8 cellular contexts compared by ENCODE assay signal in the genomic region with DNA sequence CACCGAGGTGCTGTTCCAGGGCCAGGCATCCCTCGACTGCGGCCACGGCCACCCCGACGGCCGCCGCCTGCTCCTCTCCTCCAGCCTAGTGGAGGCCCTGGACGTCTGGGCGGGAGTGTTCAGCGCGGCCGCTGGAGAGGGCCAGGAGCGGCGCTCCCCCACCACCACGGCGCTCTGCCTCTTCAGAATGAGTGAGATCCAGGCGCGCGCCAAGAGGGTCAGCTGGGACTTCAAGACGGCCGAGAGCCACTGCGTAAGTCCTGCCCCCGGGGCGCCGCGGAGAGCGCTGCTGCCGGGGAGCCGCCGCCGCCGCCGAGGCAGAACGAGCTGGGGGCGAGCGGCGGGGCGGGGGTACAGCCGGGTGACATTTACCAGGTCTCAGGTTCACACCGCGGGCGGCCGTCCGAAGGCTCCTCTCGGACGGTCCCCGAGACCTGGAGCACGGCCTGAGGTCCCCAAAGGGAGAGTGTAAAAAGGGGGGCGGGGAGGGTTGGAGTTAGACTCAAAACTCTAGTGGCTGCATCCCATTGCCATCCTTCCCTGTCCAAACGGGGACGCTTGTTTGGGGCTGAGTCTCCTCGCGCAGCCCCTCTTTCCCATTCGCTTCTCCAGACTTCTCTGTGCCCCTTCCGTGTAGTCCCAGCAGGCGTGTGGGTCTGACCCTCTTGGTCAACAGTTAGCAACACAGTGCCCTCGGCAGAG. TPM values are rescaled to one million over a fixed set of nuclear protein-coding genes. Genes with fewer than 3 reads are reported as not detected.
DNase-seq lines count a peak whose midpoint lies in the region; ATAC-seq and TF ChIP-seq lines count a peak whose summit lies in the region.

No MANE protein-coding gene starts in this region.

- CTCF ChIA-PET in Caco-2 (lab: Charles Lee), result interaction anchor here (0.6 to 1.2 kb wide), 3 partner anchors 34 to 48 kb away, joined by 3 to 5 read pairs (median 3); no protein-coding TSS in a partner anchor

- no peaks in the 10 kb centered on the region for H3K36me3 ChIP-seq in Caco-2 (ENCODE audit: control insufficient read depth, insufficient read depth, low read length)
- H3K36me3 ChIP-seq in breast epithelium, result no peaks in the 10 kb centered on the region
- no peaks in the 10 kb centered on the region for H3K36me3 ChIP-seq in right lobe of liver
- no peaks in the 10 kb centered on the region for H3K36me3 ChIP-seq in suprapubic skin

- WGBS in right lobe of liver (ENCODE audit: insufficient coverage, low coverage, low lambda C conversion rate, missing lambda C conversion rate), result 2% methylated on average over 7 of the region's 58 CpGs
- 4% methylated on average over 13 of the region's 58 CpGs for WGBS in suprapubic skin

- TF ChIP-seq EP300 in suprapubic skin (IDR thresholded peaks at IDR 0.05), result no peak

- BruUV-seq in Caco-2 (replicated peaks; lab: Mats Ljungman, UMichigan), result TSS peak; percentile 44

- peaks cover 35% of the 10 kb centered on the region for H3K4me1 Mint-ChIP-seq in Caco-2 (ENCODE audit: low read depth, unreplicated experiment)

- peak in 1 of 2 experiments; percentile 62 for DNase-seq in Caco-2
- peak; percentile 27 for DNase-seq in NCI-H128 (lab: John Stamatoyannopoulos, UW; ENCODE audit: unreplicated experiment)
- no peak for DNase-seq in breast epithelium (ENCODE audit: low spot score in 2 of 2)
- peak in 2 of 3 donors; percentile 49 to 52 for DNase-seq in right lobe of liver
- peak in 1 of 2 donors; percentile 57 for DNase-seq in suprapubic skin (ENCODE audit: low spot score in 2 of 2)
- no peak for DNase-seq in NCI-H2171 (lab: John Stamatoyannopoulos, UW)
- no peak for DNase-seq in SHP77 (lab: John Stamatoyannopoulos, UW)

- no peaks in the 10 kb centered on the region for H3K27me3 Mint-ChIP-seq in Caco-2 (ENCODE audit: insufficient read depth, unreplicated experiment)

- H3K4me1 ChIP-seq in Caco-2 (peaks cover 47% of the 10 kb centered on the region), breast epithelium (peaks cover 0 to 7% of the 10 kb centered on the region in 2 donors), right lobe of liver (peaks cover 0 to 44% (median 15%) of the 10 kb centered on the region in 4 donors), suprapubic skin (peaks cover 37% of the 10 kb centered on the region)

- H3K4me3 Mint-ChIP-seq in Caco-2 (ENCODE audit: unreplicated experiment), result peak overlapping the region; percentile 88

- H3K27me3 ChIP-seq in Caco-2 (replicated peaks; ENCODE audit: control insufficient read depth, insufficient read depth, low read length), result no peaks in the 10 kb centered on the region
- H3K27me3 ChIP-seq in breast epithelium, result peaks cover 0 to 17% of the 10 kb centered on the region in 2 donors
- H3K27me3 ChIP-seq in right lobe of liver, result no peaks in the 10 kb centered on the region
- H3K27me3 ChIP-seq in suprapubic skin, result peaks cover 67% of the 10 kb centered on the region

- TF ChIP-seq POLR2A in breast epithelium (IDR thresholded peaks at IDR 0.05) (no peak), right lobe of liver (IDR thresholded peaks at IDR 0.05) (no peak), suprapubic skin (IDR thresholded peaks at IDR 0.05) (no peak)

- ATAC-seq in GM21367 (IDR thresholded peaks at IDR 0.05; ENCODE audit: unreplicated experiment), result peak; percentile 4
- ATAC-seq in right lobe of liver, result peak in 1 of 4 donors; percentile 2

- H3K27ac Mint-ChIP-seq in Caco-2 (ENCODE audit: unreplicated experiment), result peak overlapping the region; percentile 47

- no peaks in the 10 kb centered on the region for H3K9me3 Mint-ChIP-seq in Caco-2 (ENCODE audit: unreplicated experiment)

- POLR2A ChIA-PET in Caco-2 (lab: Charles Lee), result interaction anchor here (2.6 kb wide), 1 partner anchor 34 kb away, joined by 12 read pairs; no protein-coding TSS in a partner anchor

- H3K27ac ChIP-seq in breast epithelium (peak overlapping the region; percentile 33 to 63), right lobe of liver (peak overlapping the region in 2 of 3 donors; percentile 49 to 92), suprapubic skin (no peak overlapping the region)

- H3K9me3 ChIP-seq in Caco-2 (no peaks in the 10 kb centered on the region), breast epithelium (no peaks in the 10 kb centered on the region), right lobe of liver (no peaks in the 10 kb centered on the region), suprapubic skin (no peaks in the 10 kb centered on the region)

- no peak for TF ChIP-seq CTCF in Caco-2 (IDR thresholded peaks at IDR 0.05; ENCODE audit: insufficient read depth in 1 of 2, low read depth in 1 of 2, low read length in 1 of 2, severe bottlenecking in 1 of 2, unreplicated experiment in 1 of 2)
- no peak for TF ChIP-seq CTCF in breast epithelium (IDR thresholded peaks at IDR 0.05)
- TF ChIP-seq CTCF in right lobe of liver (IDR thresholded peaks at IDR 0.05), result no peak
- TF ChIP-seq CTCF in suprapubic skin (IDR thresholded peaks at IDR 0.05), result no peak

- peak overlapping the region; percentile 82 for H3K4me3 ChIP-seq in Caco-2 (ENCODE audit: low read depth, low read length)
- H3K4me3 ChIP-seq in breast epithelium, result peak overlapping the region; percentile 66 to 83 (median 66)
- H3K4me3 ChIP-seq in right lobe of liver, result peak overlapping the region; percentile 45 to 55 (median 54)
- peak overlapping the region; percentile 79 for H3K4me3 ChIP-seq in suprapubic skin

- H3K36me3 Mint-ChIP-seq in Caco-2 (ENCODE audit: insufficient read depth, unreplicated experiment), result peaks cover 19% of the 10 kb centered on the region

- intact Hi-C loops in Caco-2 (cut with micrococcal nuclease; ENCODE audit: unreplicated experiment) (loop anchor here (2.0 kb wide), 2 partner anchors 45 to 285 kb away; no protein-coding TSS in a partner anchor), breast epithelium (cut with DNase I; ENCODE audit: low total_unique reads) (loop anchor here (10.0 kb wide), 1 partner anchor 595 kb away; no protein-coding TSS in a partner anchor), right lobe of liver (cut with DNase I) (loop anchor here (5.0 to 10.0 kb wide), 3 partner anchors 285 to 765 kb away; no protein-coding TSS in a partner anchor)

RNA-seq across cellular contexts. Expression of a gene that starts 1.6 kb away (rescaled TPM):
- total RNA-seq in Caco-2 (2022) (41.3 and 47.7 TPM in 2 replicates), breast epithelium (10 to 100 TPM in 1 of 3 donors, 1 to 10 TPM in 2; 7.5 to 21.4 (median 8.2) TPM), right lobe of liver (1 to 10 TPM; 1.6 to 7.0 (median 3.5) TPM), suprapubic skin (10 to 100 TPM in 3 of 4 donors, 1 to 10 TPM in 1; 8.1 to 30.9 (median 15.3) TPM)

Comparison
In these comparisons a context has a peak if more than half of its experiments do, and no peak if none do; other contexts are left out.
1. DNase-seq: peak in NCI-H128 (single experiment) and right lobe of liver (2 of 3); none in breast epithelium (0 of 2), NCI-H2171 (single experiment) and SHP77 (0 of 2).
2. Peak in every context shown above with its lines, with median percentiles within 50 percentile points of each other: H3K4me3 ChIP-seq.